22 cellular contexts compared by ENCODE assay signal in genomic region chr2:65636024-65636423, GRCh38.
A peak's percentile ranks its signal among the peaks of the same experiment; 100 is the strongest.
DNase-seq lines count a peak whose midpoint lies in the region; ATAC-seq, FAIRE-seq and TF ChIP-seq lines count a peak whose summit lies in the region.
"Had no signal": no experiment of that assay in that cellular context is flagged by ENCODE, and none has a peak within 500 bp of the region (broad histone marks: within the 10 kb centered on the region; RNA-seq: fewer than 3 reads in every experiment).

No MANE protein-coding gene starts in this region.

- TF ChIP-seq POLR2A in A549 (IDR thresholded peaks at IDR 0.05; ENCODE audit: low read length) = no peak

- no peak for TF ChIP-seq CTCF in A549 (IDR thresholded peaks at IDR 0.05)
- no peak for TF ChIP-seq CTCF in D721Med (IDR thresholded peaks at IDR 0.05; ENCODE audit: insufficient read depth, missing control alignments)

- CTCF ChIA-PET in A549 (lab: Yijun Ruan, JAX) = interaction anchor here (1.3 kb wide), 1 partner anchor 115 kb away, joined by 3 read pairs; no protein-coding TSS in a partner anchor

- H3K9me3 ChIP-seq in A549 (no peaks in the 10 kb centered on the region), SK-N-MC (ENCODE audit: low read depth, low read length) (no peaks in the 10 kb centered on the region)
- H3K9me3 ChIP-seq: BLaER1, Caco-2 had no signal

- FAIRE-seq in A549 (lab: Jason Lieb, UNC) = no peak
- peak; percentile 56 for FAIRE-seq in D721Med (lab: Jason Lieb, UNC)
- FAIRE-seq: GM12878, GM19239, H1 had no signal

- ATAC-seq in A549 (no peak), HG03439 (IDR thresholded peaks at IDR 0.05; ENCODE audit: unreplicated experiment) (no peak)
- ATAC-seq: CD8-positive, alpha-beta T cell; GM12878 had no signal

- H3K9ac ChIP-seq in SK-N-MC (ENCODE audit: insufficient read length) = peak overlapping the region; percentile 49
- H3K9ac ChIP-seq: BLaER1, GM23248 had no signal

- no peaks in the 10 kb centered on the region for H3K36me3 ChIP-seq in SK-N-MC (ENCODE audit: insufficient read depth, low read length)
- H3K36me3 ChIP-seq: BLaER1 had no signal

- no peak for TF ChIP-seq RAD21 in A549 (conservative IDR thresholded peaks at IDR 0.05 in 1 of 2, IDR thresholded peaks at IDR 0.05 in 1 of 2)

- no peak overlapping the region for H3K4me2 ChIP-seq in A549
- H3K4me2 ChIP-seq: BLaER1 had no signal

- no peak for DNase-seq in A549 (ENCODE audit: low read depth in 1 of 2, low spot score in 1 of 2)
- DNase-seq in D721Med (ENCODE audit: insufficient read length, low spot score) = no peak
- DNase-seq in SK-N-MC (ENCODE audit: low read depth, low spot score) = no peak
- no peak for DNase-seq in RPMI8226
- DNase-seq in NCI-H748 treated with DMSO at 0.1 percent for 48 hours (lab: John Stamatoyannopoulos, UW) = no peak
- DNase-seq: 8988T; Caco-2; CD4-positive, CD25-positive, alpha-beta regulatory T cell; CD8-positive, alpha-beta T cell; DMS 273 treated with DMSO at 0.1 percent for 48 hours; DMS79; EL; GDM1; GM23248; H7; HCEC 1CT had no signal

- TF ChIP-seq EP300 in A549 (IDR thresholded peaks at IDR 0.05) = no peak

- no peak overlapping the region for H3K4me3 ChIP-seq in A549
- H3K4me3 ChIP-seq in SK-N-MC = peak overlapping the region; percentile 48
- H3K4me3 ChIP-seq: BLaER1, GM12878, GM23248 had no signal

- H3K27ac ChIP-seq in A549 (no peak overlapping the region), SK-N-MC (peak overlapping the region; percentile 92)
- H3K27ac ChIP-seq: BLaER1, C4-2B, GM23248 had no signal

- 16% methylated on average over 2 of the region's 2 CpGs for WGBS in A549 (ENCODE audit: missing lambda C conversion rate)

- POLR2A ChIA-PET in A549 (lab: Yijun Ruan, JAX) = no interaction called here

- peaks cover 13% of the 10 kb centered on the region for H3K4me1 ChIP-seq in A549
- H3K4me1 ChIP-seq: Caco-2 had no signal

TF ChIP-seq in A549, 52 proteins besides CTCF, POLR2A, EP300 and RAD21:
- TF ChIP-seq, protein P1, sequence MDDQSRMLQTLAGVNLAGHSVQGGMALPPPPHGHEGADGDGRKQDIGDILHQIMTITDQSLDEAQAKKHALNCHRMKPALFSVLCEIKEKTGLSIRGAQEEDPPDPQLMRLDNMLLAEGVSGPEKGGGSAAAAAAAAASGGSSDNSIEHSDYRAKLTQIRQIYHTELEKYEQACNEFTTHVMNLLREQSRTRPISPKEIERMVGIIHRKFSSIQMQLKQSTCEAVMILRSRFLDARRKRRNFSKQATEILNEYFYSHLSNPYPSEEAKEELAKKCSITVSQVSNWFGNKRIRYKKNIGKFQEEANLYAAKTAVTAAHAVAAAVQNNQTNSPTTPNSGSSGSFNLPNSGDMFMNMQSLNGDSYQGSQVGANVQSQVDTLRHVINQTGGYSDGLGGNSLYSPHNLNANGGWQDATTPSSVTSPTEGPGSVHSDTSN (IDR thresholded peaks at IDR 0.05) = no peak
- peak; percentile 60 for TF ChIP-seq NFE2L2 (conservative IDR thresholded peaks at IDR 0.05; ENCODE audit: low read length)
TF ChIP-seq in A549: peak in this region for 1.
